ENCODE assay signal across 22 cellular contexts in genomic region chr11:106137061-106137460, GRCh38. TPM values are rescaled to one million over a fixed set of nuclear protein-coding genes. Genes with fewer than 3 reads are reported as not detected.
DNase-seq lines count a peak whose midpoint lies in the region; ATAC-seq, FAIRE-seq and TF ChIP-seq lines count a peak whose summit lies in the region.
"Had no signal": no experiment of that assay in that cellular context is flagged by ENCODE, and none has a peak within 500 bp of the region (broad histone marks: within the 10 kb centered on the region; RNA-seq: fewer than 3 reads in every experiment).

No MANE protein-coding gene starts in this region.

- no peaks in the 10 kb centered on the region for H3K4me1 Mint-ChIP-seq in activated naive CD8-positive, alpha-beta T cell treated with anti-CD3 and anti-CD28 coated beads for 36 hours
- H3K4me1 Mint-ChIP-seq: CD8-positive, alpha-beta memory T cell had no signal

- H3F3A ChIP-seq in SK-N-SH (replicated peaks; ENCODE audit: insufficient read depth): peaks cover 7% of the 10 kb centered on the region

- no peaks in the 10 kb centered on the region for H3K4me1 ChIP-seq in SK-N-SH (ENCODE audit: control insufficient read depth in 1 of 2, insufficient read depth in 2 of 2, low read depth in 1 of 2, low read length in 1 of 2)

- TF ChIP-seq CTCF in SK-N-SH (IDR thresholded peaks at IDR 0.05): no peak
- no peak for TF ChIP-seq CTCF in epithelial cell of esophagus (IDR thresholded peaks at IDR 0.05; ENCODE audit: insufficient read depth, low read depth, low read length, missing control alignments)

- peak; percentile 29 for DNase-seq in HT1080 (ENCODE audit: low read depth)
- DNase-seq in SK-N-SH: no peak
- peak; percentile 30 for DNase-seq in epithelial cell of esophagus (ENCODE audit: low read depth)
- DNase-seq in renal cortical epithelial cell (ENCODE audit: low read depth): peak; percentile 48
- no peak for DNase-seq in activated naive CD8-positive, alpha-beta T cell treated with anti-CD3 and anti-CD28 coated beads for 36 hours
- no peak for DNase-seq in frontal cortex (ENCODE audit: low spot score in 2 of 2)
- DNase-seq: C1 segment of cervical spinal cord; CD8-positive, alpha-beta memory T cell; KBM-7; MV-4-11; NCI-H1417; NCI-H187; NCI-H2107; NCI-H510A treated with DMSO at 0.1 percent for 48 hours; NCI-H774; RPMI8226; SIG-M5 had no signal

- FAIRE-seq in frontal cortex (lab: Jason Lieb, UNC): no peak
- FAIRE-seq: D721Med, H1, HepG2 had no signal

- H3K27ac Mint-ChIP-seq in activated naive CD8-positive, alpha-beta T cell treated with anti-CD3 and anti-CD28 coated beads for 36 hours: no peak overlapping the region
- H3K27ac Mint-ChIP-seq: CD8-positive, alpha-beta memory T cell had no signal

- no peak for ATAC-seq in HG03571 (IDR thresholded peaks at IDR 0.05; ENCODE audit: unreplicated experiment)
- no peak for ATAC-seq in GM19324 (IDR thresholded peaks at IDR 0.05; ENCODE audit: low FRiP score, unreplicated experiment)
- ATAC-seq: HepG2 had no signal

- H3K9me2 ChIP-seq in SK-N-SH: no peaks in the 10 kb centered on the region

- H2AFZ ChIP-seq in SK-N-SH (ENCODE audit: low read depth): no peak overlapping the region

- H3K27me3 Mint-ChIP-seq in activated naive CD8-positive, alpha-beta T cell treated with anti-CD3 and anti-CD28 coated beads for 36 hours: peaks cover 14% of the 10 kb centered on the region

- H3K27ac ChIP-seq in SK-N-SH (ENCODE audit: low read depth in 2 of 2, low read length in 1 of 2): no peak overlapping the region

- H3K79me2 ChIP-seq in SK-N-SH (ENCODE audit: insufficient read depth): no peaks in the 10 kb centered on the region

- H3K4me2 ChIP-seq in SK-N-SH: no peak overlapping the region

- no peaks in the 10 kb centered on the region for H3K9me3 Mint-ChIP-seq in activated naive CD8-positive, alpha-beta T cell treated with anti-CD3 and anti-CD28 coated beads for 36 hours

- H4K20me1 ChIP-seq in SK-N-SH (ENCODE audit: insufficient read depth): no peaks in the 10 kb centered on the region

- no peaks in the 10 kb centered on the region for H3K9me3 ChIP-seq in SK-N-SH

- no peak for TF ChIP-seq RAD21 in SK-N-SH (IDR thresholded peaks at IDR 0.05; ENCODE audit: low read length)

- CTCF ChIA-PET in SK-N-SH (lab: Yijun Ruan, JAX): interaction anchor here (1.0 to 2.2 kb wide), 2 partner anchors 11 to 50 kb away, joined by 3 to 9 read pairs; no protein-coding TSS in a partner anchor

- POLR2A ChIA-PET in SK-N-SH (lab: Yijun Ruan, JAX): interaction anchor here (0.6 kb wide), 1 partner anchor 638 kb away, joined by 3 read pairs; no protein-coding TSS in a partner anchor

- no peaks in the 10 kb centered on the region for H3K36me3 Mint-ChIP-seq in activated naive CD8-positive, alpha-beta T cell treated with anti-CD3 and anti-CD28 coated beads for 36 hours
- H3K36me3 Mint-ChIP-seq: CD8-positive, alpha-beta memory T cell had no signal

- H3K4me3 ChIP-seq in SK-N-SH (ENCODE audit: low read depth in 2 of 2, low read length in 1 of 2) (no peak overlapping the region), epithelial cell of esophagus (ENCODE audit: low read length) (no peak overlapping the region)

- no peak for TF ChIP-seq EP300 in SK-N-SH (IDR thresholded peaks at IDR 0.05; ENCODE audit: borderline replicate concordance in 1 of 2, low read depth in 1 of 2, low read length in 1 of 2)

- H3K36me3 ChIP-seq in SK-N-SH (replicated peaks in 1 of 2; ENCODE audit: control insufficient read depth in 1 of 2, insufficient read depth in 2 of 2, low read length in 1 of 2): no peaks in the 10 kb centered on the region

- no peak overlapping the region for H3K4me3 Mint-ChIP-seq in activated naive CD8-positive, alpha-beta T cell treated with anti-CD3 and anti-CD28 coated beads for 36 hours
- H3K4me3 Mint-ChIP-seq: CD8-positive, alpha-beta memory T cell had no signal

- no peak overlapping the region for H3K9ac ChIP-seq in SK-N-SH

- no peaks in the 10 kb centered on the region for H3K27me3 ChIP-seq in SK-N-SH (ENCODE audit: insufficient read depth)

TF ChIP-seq in SK-N-SH, 30 proteins besides CTCF, POLR2A, EP300 and RAD21:
- peak; percentile 16; the same call in 1 of the 2 replicates for TF ChIP-seq JUND (IDR thresholded peaks at IDR 0.05)
- no peak for TF ChIP-seq RXRA (IDR thresholded peaks at IDR 0.05; ENCODE audit: borderline replicate concordance, low read depth)
- TF ChIP-seq FOSL2 (IDR thresholded peaks at IDR 0.05; ENCODE audit: borderline replicate concordance, low read depth): 0 out of 2 replicates have a peak, but pooled peaks have one; percentile 18

RNA-seq across cellular contexts. Expression of gene AASDHPPT, which starts 59.6 kb away (rescaled TPM):
- total RNA-seq in HT1080 (2014; rRNA removed; shearing (Covaris generic)): 83.9 and 87.4 TPM in 2 replicates
- polyA plus RNA-seq in HT1080 (2015; cell fraction: cytosol; rRNA removed): 62.1 and 71.8 TPM in 2 replicates
- 48.8 and 48.9 TPM in 2 replicates for polyA plus RNA-seq in HT1080 (2015; cell fraction: nucleus; rRNA removed)
- polyA plus RNA-seq in SK-N-SH (2012; rRNA removed): 17.3 and 19.1 TPM in 2 replicates
- polyA plus RNA-seq in SK-N-SH (2012; cell fraction: cytosol; rRNA removed): 23.2 and 29.3 TPM in 2 replicates
- 10.4 and 11.8 TPM in 2 replicates for polyA plus RNA-seq in SK-N-SH (2012; cell fraction: nucleus; rRNA removed)
- total RNA-seq in renal cortical epithelial cell (63.9 and 81.7 TPM in 2 replicates), frontal cortex (282 TPM)
- 10 to 100 TPM; 58.5 to 60.4 TPM for total RNA-seq in activated naive CD8-positive, alpha-beta T cell treated with anti-CD3 and anti-CD28 coated beads for 36 hours

RNA-seq across cellular contexts. Expression of gene KBTBD3, which starts 59.9 kb away (rescaled TPM):
- total RNA-seq in HT1080 (2014; rRNA removed; shearing (Covaris generic)): 4.2 and 4.5 TPM in 2 replicates
- 1.9 TPM in 2 replicates for polyA plus RNA-seq in HT1080 (2015; cell fraction: cytosol; rRNA removed)
- 2.6 and 3.8 TPM in 2 replicates for polyA plus RNA-seq in HT1080 (2015; cell fraction: nucleus; rRNA removed)
- polyA plus RNA-seq in SK-N-SH (2012; rRNA removed): 1.9 and 2.0 TPM in 2 replicates
- 1.8 and 2.2 TPM in 2 replicates for polyA plus RNA-seq in SK-N-SH (2012; cell fraction: cytosol; rRNA removed)
- 0.67 and 1.7 TPM in 2 replicates for polyA plus RNA-seq in SK-N-SH (2012; cell fraction: nucleus; rRNA removed)
- 4.5 and 11.9 TPM in 2 replicates for total RNA-seq in renal cortical epithelial cell
- 1 to 10 TPM; 4.8 to 6.4 TPM for total RNA-seq in activated naive CD8-positive, alpha-beta T cell treated with anti-CD3 and anti-CD28 coated beads for 36 hours
- total RNA-seq in frontal cortex: 10.6 TPM

Comparison
In these comparisons a context has a peak if more than half of its experiments do, and no peak if none do; other contexts are left out.
1. DNase-seq: peak in HT1080 (single experiment), epithelial cell of esophagus (single experiment) and renal cortical epithelial cell (single experiment); none in SK-N-SH (single experiment), activated naive CD8-positive, alpha-beta T cell treated with anti-CD3 and anti-CD28 coated beads for 36 hours (single experiment) and frontal cortex (0 of 2).